8 cellular contexts compared by ENCODE assay signal in genomic region chr19:20078696-20079095, GRCh38. TPM values are rescaled to one million over a fixed set of nuclear protein-coding genes. Genes with fewer than 3 reads are reported as not detected.
A peak's percentile ranks its signal among the peaks of the same experiment; 100 is the strongest.
DNase-seq lines count a peak whose midpoint lies in the region; ATAC-seq and TF ChIP-seq lines count a peak whose summit lies in the region.

No MANE protein-coding gene starts in this region.

- H3K27ac Mint-ChIP-seq in naive thymus-derived CD8-positive, alpha-beta T cell = peak overlapping the region in 6 of 10 donors; percentile 22 to 86 (median 71)

- no peaks in the 10 kb centered on the region for H3K36me3 ChIP-seq in SK-N-SH (replicated peaks in 1 of 2; ENCODE audit: control insufficient read depth in 1 of 2, insufficient read depth in 2 of 2, low read length in 1 of 2)
- H3K36me3 ChIP-seq in A673 (ENCODE audit: insufficient read depth, low read length, poor library complexity, severe bottlenecking) = no peaks in the 10 kb centered on the region

- no peaks in the 10 kb centered on the region for H4K20me1 ChIP-seq in SK-N-SH (ENCODE audit: insufficient read depth)

- CTCF ChIA-PET in SK-N-SH (lab: Yijun Ruan, JAX) (interaction anchor here (1.5 to 2.7 kb wide), 2 partner anchors 26 to 81 kb away, joined by 5 to 8 read pairs; no protein-coding TSS in a partner anchor), A673 (lab: Charles Lee) (no interaction called here)

- H3K27me3 ChIP-seq in SK-N-SH (ENCODE audit: insufficient read depth) (no peaks in the 10 kb centered on the region), A673 (replicated peaks; ENCODE audit: insufficient read depth, low read depth, low read length, poor library complexity) (no peaks in the 10 kb centered on the region)

- DNase-seq in SK-N-SH (peak; percentile 36), erythroblast (lab: John Stamatoyannopoulos, UW) (peak; percentile 30 to 35), A673 (ENCODE audit: low spot score) (no peak)
- peak in 1 of 10 donors; percentile 15 for DNase-seq in naive thymus-derived CD8-positive, alpha-beta T cell

- no peak for TF ChIP-seq EP300 in SK-N-SH (IDR thresholded peaks at IDR 0.05; ENCODE audit: borderline replicate concordance in 1 of 2, low read depth in 1 of 2, low read length in 1 of 2)

- peaks cover 6 to 19% (median 17%) of the 10 kb centered on the region in 4 donors for H3K4me1 Mint-ChIP-seq in naive thymus-derived CD8-positive, alpha-beta T cell

- no peaks in the 10 kb centered on the region for H3K9me2 ChIP-seq in SK-N-SH

- BruUV-seq in A673 (replicated peaks; lab: Mats Ljungman, UMichigan) = no TSS peak

- peaks cover 0 to 14% (median 1%) of the 10 kb centered on the region in 9 donors for H3K9me3 Mint-ChIP-seq in naive thymus-derived CD8-positive, alpha-beta T cell

- H3K4me3 Mint-ChIP-seq in naive thymus-derived CD8-positive, alpha-beta T cell = peak overlapping the region; percentile 85 to 94 (median 90)

- POLR2A ChIA-PET in SK-N-SH (lab: Yijun Ruan, JAX) = interaction anchor here (0.6 to 1.8 kb wide), 4 partner anchors 26 to 160 kb away, joined by 3 to 16 read pairs (median 6); partner anchors contain the start of gene ZNF682
- POLR2A ChIA-PET in naive thymus-derived CD8-positive, alpha-beta T cell (lab: Charles Lee) = interaction anchor here (0.7 to 1.8 kb wide), 3 partner anchors 27 to 741 kb away, joined by 4 to 16 read pairs (median 6); partner anchors contain the start of gene ZNF682
- POLR2A ChIA-PET in A673 (lab: Charles Lee; ENCODE audit: low non-redundant PET) = no interaction called here

- H3K4me3 ChIP-seq in GM08714 (ENCODE audit: low read length) (peak overlapping the region; percentile 73; the same call in 1 of the 2 replicates), SK-N-SH (ENCODE audit: low read depth in 2 of 2, low read length in 1 of 2) (peak overlapping the region; percentile 60 to 65), A673 (ENCODE audit: low read depth, low read length, poor library complexity, severe bottlenecking) (no peak overlapping the region)

- H3K27ac ChIP-seq in SK-N-SH (ENCODE audit: low read depth in 2 of 2, low read length in 1 of 2) (peak overlapping the region in 1 of 2 experiments; percentile 27; a peak in 1 of 4 replicates), A673 (ENCODE audit: low read depth, low read length, poor library complexity, severe bottlenecking) (no peak overlapping the region)

- no peak for TF ChIP-seq RAD21 in SK-N-SH (IDR thresholded peaks at IDR 0.05; ENCODE audit: low read length)

- peaks cover 12% of the 10 kb centered on the region for H3F3A ChIP-seq in SK-N-SH (replicated peaks; ENCODE audit: insufficient read depth)

- TF ChIP-seq CTCF in SK-N-SH (IDR thresholded peaks at IDR 0.05) (no peak), A673 (conservative IDR thresholded peaks at IDR 0.05; ENCODE audit: low read depth, low read length) (no peak)

- ATAC-seq in naive thymus-derived CD8-positive, alpha-beta T cell = no peak
- ATAC-seq in GM21390 (IDR thresholded peaks at IDR 0.05; ENCODE audit: unreplicated experiment) (no peak), GM19023 (IDR thresholded peaks at IDR 0.05; ENCODE audit: unreplicated experiment) (no peak)
- no peak for ATAC-seq in activated CD4-positive, CD25-positive, alpha-beta regulatory T cell treated with anti-CD3 and anti-CD28 coated beads, Interleukin-2, amount 50 U/mL, for 24 hours

- WGBS in SK-N-SH (ENCODE audit: low lambda C conversion rate) = 12% methylated on average over 19 of the region's 19 CpGs

- peaks cover 34% of the 10 kb centered on the region; the same call in 1 of the 2 replicates for H3K79me2 ChIP-seq in SK-N-SH (ENCODE audit: insufficient read depth)

- H3K27me3 Mint-ChIP-seq in naive thymus-derived CD8-positive, alpha-beta T cell = no peaks in the 10 kb centered on the region

- peak overlapping the region; percentile 95 for H2AFZ ChIP-seq in SK-N-SH (ENCODE audit: low read depth)

- H3K4me2 ChIP-seq in SK-N-SH = peak overlapping the region; percentile 80

- peaks cover 5 to 20% (median 5%) of the 10 kb centered on the region in 3 donors for H3K36me3 Mint-ChIP-seq in naive thymus-derived CD8-positive, alpha-beta T cell

- H3K9me3 ChIP-seq in SK-N-SH (no peaks in the 10 kb centered on the region), A673 (ENCODE audit: low read depth, low read length, poor library complexity, severe bottlenecking) (peaks cover 7% of the 10 kb centered on the region)

- H3K9ac ChIP-seq in SK-N-SH = peak overlapping the region; percentile 44

- H3K4me1 ChIP-seq in SK-N-SH (ENCODE audit: control insufficient read depth in 1 of 2, insufficient read depth in 2 of 2, low read depth in 1 of 2, low read length in 1 of 2) (no peaks in the 10 kb centered on the region; a peak in 1 of 4 replicates), A673 (ENCODE audit: insufficient read depth, low read length, poor library complexity, severe bottlenecking) (no peaks in the 10 kb centered on the region)

- TF ChIP-seq POLR2A in erythroblast (IDR thresholded peaks at IDR 0.05; ENCODE audit: low read length) = no peak

- intact Hi-C loops in A673 (cut with micrococcal nuclease; ENCODE audit: unreplicated experiment) = no loop called here

TF ChIP-seq in SK-N-SH, 30 proteins besides CTCF, POLR2A, EP300 and RAD21:
- TF ChIP-seq USF1 (IDR thresholded peaks at IDR 0.05; ENCODE audit: borderline replicate concordance, low read depth) = peak; percentile 78
- no peak for TF ChIP-seq NRF1 (IDR thresholded peaks at IDR 0.05; ENCODE audit: low read depth, low read length)
- no peak for TF ChIP-seq TEAD4 (IDR thresholded peaks at IDR 0.05; ENCODE audit: borderline replicate concordance, insufficient read depth)
- TF ChIP-seq GATA2 (CRISPR knock-in tag; IDR thresholded peaks at IDR 0.05) = no peak
- TF ChIP-seq USF2 (IDR thresholded peaks at IDR 0.05; ENCODE audit: borderline replicate concordance, low read depth, low read length) = no peak
- TF ChIP-seq MXI1 (IDR thresholded peaks at IDR 0.05; ENCODE audit: low read depth, low read length) = peak; percentile 42; the same call in 1 of the 2 replicates
- TF ChIP-seq NFIC (IDR thresholded peaks at IDR 0.05; ENCODE audit: borderline replicate concordance) = no peak

RNA-seq across cellular contexts. Expression of gene ZNF90, which starts 0.9 kb away (rescaled TPM):
- polyA plus RNA-seq in SK-N-SH (2012; rRNA removed) = 1.4 and 1.5 TPM in 2 replicates
- 1.6 and 1.7 TPM in 2 replicates for polyA plus RNA-seq in SK-N-SH (2012; cell fraction: cytosol; rRNA removed)
- polyA plus RNA-seq in SK-N-SH (2012; cell fraction: nucleus; rRNA removed) = 3.2 and 3.8 TPM in 2 replicates
- 10 to 100 TPM; 10.9 to 13.1 TPM for total RNA-seq in naive thymus-derived CD8-positive, alpha-beta T cell
- polyA plus RNA-seq in naive thymus-derived CD8-positive, alpha-beta T cell = 1 to 10 TPM in 2 of 3 donors, under 1 TPM in 1; 0.68 to 2.7 (median 2.1) TPM
- total RNA-seq in A673 (2021) = 0.26 and 0.41 TPM in 2 replicates

RNA-seq across cellular contexts. Expression of gene ZNF682, which starts 39.4 kb away (rescaled TPM):
- 1.7 and 2.5 TPM in 2 replicates for polyA plus RNA-seq in SK-N-SH (2012; rRNA removed)
- 1.8 and 2.3 TPM in 2 replicates for polyA plus RNA-seq in SK-N-SH (2012; cell fraction: cytosol; rRNA removed)
- 8.5 and 11.0 TPM in 2 replicates for polyA plus RNA-seq in SK-N-SH (2012; cell fraction: nucleus; rRNA removed)
- total RNA-seq in naive thymus-derived CD8-positive, alpha-beta T cell = 10 to 100 TPM; 11.7 to 11.8 TPM
- polyA plus RNA-seq in naive thymus-derived CD8-positive, alpha-beta T cell = 1 to 10 TPM; 2.8 to 5.9 (median 3.4) TPM
- not detected in 2 replicates for total RNA-seq in A673 (2021)

Comparison
In these comparisons a context has a peak if more than half of its experiments do, and no peak if none do; other contexts are left out.
1. RNA of gene ZNF682, which starts 39.4 kb away (total RNA-seq): 11.7 to 11.8 TPM in naive thymus-derived CD8-positive, alpha-beta T cell; not detected in A673; every median in the first group is over 10 times any median in the second.